Comparison of ENCODE assay signal across 1 cellular context in the genomic region with DNA sequence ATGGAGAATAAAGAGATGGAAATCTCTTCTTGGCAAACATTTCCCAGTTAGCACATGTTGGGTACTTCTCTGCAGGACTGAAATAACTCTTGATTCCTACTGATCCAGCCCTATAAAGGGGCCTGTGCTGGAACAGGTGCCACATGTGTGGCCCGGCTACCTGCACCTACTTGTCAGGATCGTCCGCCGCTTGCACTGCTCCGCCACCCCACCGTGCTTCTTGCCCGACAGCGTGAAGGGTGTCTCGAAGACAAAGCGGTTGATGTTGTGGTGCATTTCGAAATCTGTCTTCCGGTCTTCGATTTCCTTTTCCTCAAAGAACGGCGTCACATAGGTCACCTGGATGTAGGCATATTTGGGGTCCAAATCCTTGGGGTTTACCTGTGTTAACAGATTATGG.
TF ChIP-seq lines count a peak whose summit lies in the region.

No MANE protein-coding gene starts in this region.

TF ChIP-seq in GM23338, 12 proteins besides CTCF, POLR2A, EP300 and RAD21 (continued from another document):
- TF ChIP-seq, protein P1, sequence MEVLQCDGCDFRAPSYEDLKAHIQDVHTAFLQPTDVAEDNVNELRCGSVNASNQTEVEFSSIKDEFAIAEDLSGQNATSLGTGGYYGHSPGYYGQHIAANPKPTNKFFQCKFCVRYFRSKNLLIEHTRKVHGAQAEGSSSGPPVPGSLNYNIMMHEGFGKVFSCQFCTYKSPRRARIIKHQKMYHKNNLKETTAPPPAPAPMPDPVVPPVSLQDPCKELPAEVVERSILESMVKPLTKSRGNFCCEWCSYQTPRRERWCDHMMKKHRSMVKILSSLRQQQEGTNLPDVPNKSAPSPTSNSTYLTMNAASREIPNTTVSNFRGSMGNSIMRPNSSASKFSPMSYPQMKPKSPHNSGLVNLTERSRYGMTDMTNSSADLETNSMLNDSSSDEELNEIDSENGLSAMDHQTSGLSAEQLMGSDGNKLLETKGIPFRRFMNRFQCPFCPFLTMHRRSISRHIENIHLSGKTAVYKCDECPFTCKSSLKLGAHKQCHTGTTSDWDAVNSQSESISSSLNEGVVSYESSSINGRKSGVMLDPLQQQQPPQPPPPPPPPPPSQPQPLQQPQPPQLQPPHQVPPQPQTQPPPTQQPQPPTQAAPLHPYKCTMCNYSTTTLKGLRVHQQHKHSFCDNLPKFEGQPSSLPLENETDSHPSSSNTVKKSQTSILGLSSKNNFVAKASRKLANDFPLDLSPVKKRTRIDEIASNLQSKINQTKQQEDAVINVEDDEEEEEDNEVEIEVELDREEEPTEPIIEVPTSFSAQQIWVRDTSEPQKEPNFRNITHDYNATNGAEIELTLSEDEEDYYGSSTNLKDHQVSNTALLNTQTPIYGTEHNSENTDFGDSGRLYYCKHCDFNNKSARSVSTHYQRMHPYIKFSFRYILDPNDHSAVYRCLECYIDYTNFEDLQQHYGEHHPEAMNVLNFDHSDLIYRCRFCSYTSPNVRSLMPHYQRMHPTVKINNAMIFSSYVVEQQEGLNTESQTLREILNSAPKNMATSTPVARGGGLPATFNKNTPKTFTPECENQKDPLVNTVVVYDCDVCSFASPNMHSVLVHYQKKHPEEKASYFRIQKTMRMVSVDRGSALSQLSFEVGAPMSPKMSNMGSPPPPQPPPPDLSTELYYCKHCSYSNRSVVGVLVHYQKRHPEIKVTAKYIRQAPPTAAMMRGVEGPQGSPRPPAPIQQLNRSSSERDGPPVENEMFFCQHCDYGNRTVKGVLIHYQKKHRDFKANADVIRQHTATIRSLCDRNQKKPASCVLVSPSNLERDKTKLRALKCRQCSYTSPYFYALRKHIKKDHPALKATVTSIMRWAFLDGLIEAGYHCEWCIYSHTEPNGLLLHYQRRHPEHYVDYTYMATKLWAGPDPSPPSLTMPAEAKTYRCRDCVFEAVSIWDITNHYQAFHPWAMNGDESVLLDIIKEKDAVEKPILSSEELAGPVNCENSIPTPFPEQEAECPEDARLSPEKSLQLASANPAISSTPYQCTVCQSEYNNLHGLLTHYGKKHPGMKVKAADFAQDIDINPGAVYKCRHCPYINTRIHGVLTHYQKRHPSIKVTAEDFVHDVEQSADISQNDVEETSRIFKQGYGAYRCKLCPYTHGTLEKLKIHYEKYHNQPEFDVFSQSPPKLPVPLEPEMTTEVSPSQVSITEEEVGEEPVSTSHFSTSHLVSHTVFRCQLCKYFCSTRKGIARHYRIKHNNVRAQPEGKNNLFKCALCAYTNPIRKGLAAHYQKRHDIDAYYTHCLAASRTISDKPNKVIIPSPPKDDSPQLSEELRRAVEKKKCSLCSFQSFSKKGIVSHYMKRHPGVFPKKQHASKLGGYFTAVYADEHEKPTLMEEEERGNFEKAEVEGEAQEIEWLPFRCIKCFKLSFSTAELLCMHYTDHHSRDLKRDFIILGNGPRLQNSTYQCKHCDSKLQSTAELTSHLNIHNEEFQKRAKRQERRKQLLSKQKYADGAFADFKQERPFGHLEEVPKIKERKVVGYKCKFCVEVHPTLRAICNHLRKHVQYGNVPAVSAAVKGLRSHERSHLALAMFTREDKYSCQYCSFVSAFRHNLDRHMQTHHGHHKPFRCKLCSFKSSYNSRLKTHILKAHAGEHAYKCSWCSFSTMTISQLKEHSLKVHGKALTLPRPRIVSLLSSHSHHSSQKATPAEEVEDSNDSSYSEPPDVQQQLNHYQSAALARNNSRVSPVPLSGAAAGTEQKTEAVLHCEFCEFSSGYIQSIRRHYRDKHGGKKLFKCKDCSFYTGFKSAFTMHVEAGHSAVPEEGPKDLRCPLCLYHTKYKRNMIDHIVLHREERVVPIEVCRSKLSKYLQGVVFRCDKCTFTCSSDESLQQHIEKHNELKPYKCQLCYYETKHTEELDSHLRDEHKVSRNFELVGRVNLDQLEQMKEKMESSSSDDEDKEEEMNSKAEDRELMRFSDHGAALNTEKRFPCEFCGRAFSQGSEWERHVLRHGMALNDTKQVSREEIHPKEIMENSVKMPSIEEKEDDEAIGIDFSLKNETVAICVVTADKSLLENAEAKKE (CRISPR knock-in tag; IDR thresholded peaks at IDR 0.05) = no peak
- TF ChIP-seq NANOG (IDR thresholded peaks at IDR 0.05; ENCODE audit: borderline replicate concordance) (no peak), EZH2 (IDR thresholded peaks at IDR 0.05; ENCODE audit: low read depth, unreplicated experiment) (no peak), CREB1 (CRISPR knock-in tag; IDR thresholded peaks at IDR 0.05; ENCODE audit: low read depth) (no peak), JUNB (IDR thresholded peaks at IDR 0.05; ENCODE audit: unreplicated experiment) (no peak)
- TF ChIP-seq, protein P2, sequence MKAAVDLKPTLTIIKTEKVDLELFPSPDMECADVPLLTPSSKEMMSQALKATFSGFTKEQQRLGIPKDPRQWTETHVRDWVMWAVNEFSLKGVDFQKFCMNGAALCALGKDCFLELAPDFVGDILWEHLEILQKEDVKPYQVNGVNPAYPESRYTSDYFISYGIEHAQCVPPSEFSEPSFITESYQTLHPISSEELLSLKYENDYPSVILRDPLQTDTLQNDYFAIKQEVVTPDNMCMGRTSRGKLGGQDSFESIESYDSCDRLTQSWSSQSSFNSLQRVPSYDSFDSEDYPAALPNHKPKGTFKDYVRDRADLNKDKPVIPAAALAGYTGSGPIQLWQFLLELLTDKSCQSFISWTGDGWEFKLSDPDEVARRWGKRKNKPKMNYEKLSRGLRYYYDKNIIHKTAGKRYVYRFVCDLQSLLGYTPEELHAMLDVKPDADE (IDR thresholded peaks at IDR 0.05) = no peak
- TF ChIP-seq, protein P3, sequence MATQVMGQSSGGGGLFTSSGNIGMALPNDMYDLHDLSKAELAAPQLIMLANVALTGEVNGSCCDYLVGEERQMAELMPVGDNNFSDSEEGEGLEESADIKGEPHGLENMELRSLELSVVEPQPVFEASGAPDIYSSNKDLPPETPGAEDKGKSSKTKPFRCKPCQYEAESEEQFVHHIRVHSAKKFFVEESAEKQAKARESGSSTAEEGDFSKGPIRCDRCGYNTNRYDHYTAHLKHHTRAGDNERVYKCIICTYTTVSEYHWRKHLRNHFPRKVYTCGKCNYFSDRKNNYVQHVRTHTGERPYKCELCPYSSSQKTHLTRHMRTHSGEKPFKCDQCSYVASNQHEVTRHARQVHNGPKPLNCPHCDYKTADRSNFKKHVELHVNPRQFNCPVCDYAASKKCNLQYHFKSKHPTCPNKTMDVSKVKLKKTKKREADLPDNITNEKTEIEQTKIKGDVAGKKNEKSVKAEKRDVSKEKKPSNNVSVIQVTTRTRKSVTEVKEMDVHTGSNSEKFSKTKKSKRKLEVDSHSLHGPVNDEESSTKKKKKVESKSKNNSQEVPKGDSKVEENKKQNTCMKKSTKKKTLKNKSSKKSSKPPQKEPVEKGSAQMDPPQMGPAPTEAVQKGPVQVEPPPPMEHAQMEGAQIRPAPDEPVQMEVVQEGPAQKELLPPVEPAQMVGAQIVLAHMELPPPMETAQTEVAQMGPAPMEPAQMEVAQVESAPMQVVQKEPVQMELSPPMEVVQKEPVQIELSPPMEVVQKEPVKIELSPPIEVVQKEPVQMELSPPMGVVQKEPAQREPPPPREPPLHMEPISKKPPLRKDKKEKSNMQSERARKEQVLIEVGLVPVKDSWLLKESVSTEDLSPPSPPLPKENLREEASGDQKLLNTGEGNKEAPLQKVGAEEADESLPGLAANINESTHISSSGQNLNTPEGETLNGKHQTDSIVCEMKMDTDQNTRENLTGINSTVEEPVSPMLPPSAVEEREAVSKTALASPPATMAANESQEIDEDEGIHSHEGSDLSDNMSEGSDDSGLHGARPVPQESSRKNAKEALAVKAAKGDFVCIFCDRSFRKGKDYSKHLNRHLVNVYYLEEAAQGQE (IDR thresholded peaks at IDR 0.05; ENCODE audit: unreplicated experiment) = no peak
